Comparison of ENCODE assay signal across 9 cellular contexts in genomic region chr21:45130324-45130774, GRCh38. TPM values are rescaled to one million over a fixed set of nuclear protein-coding genes. Genes with fewer than 3 reads are reported as not detected.
DNase-seq lines count a peak whose midpoint lies in the region; ATAC-seq and TF ChIP-seq lines count a peak whose summit lies in the region.
"Had no signal": no experiment of that assay in that cellular context is flagged by ENCODE, and none has a peak within 500 bp of the region (broad histone marks: within the 10 kb centered on the region; RNA-seq: fewer than 3 reads in every experiment).

No MANE protein-coding gene starts in this region.

- peak overlapping the region in 1 of 3 donors; percentile 34 for H3K9ac ChIP-seq in skeletal muscle tissue (ENCODE audit: low read depth in 1 of 3, low read length in 3 of 3)

- H3K4me1 ChIP-seq in RWPE2 (ENCODE audit: insufficient read depth, poor library complexity, severe bottlenecking) (peaks cover 31% of the 10 kb centered on the region), skeletal muscle tissue (ENCODE audit: control insufficient read depth in 3 of 3, insufficient read depth in 3 of 3, low read length in 3 of 3) (peaks cover 63 to 87% (median 70%) of the 10 kb centered on the region in 3 donors)

- H3K27ac ChIP-seq in RWPE2 (ENCODE audit: poor library complexity, severe bottlenecking) (peak overlapping the region; percentile 88), skeletal muscle tissue (ENCODE audit: low read depth, low read length) (peak overlapping the region; percentile 61)

- DNase-seq in GM13976 (ENCODE audit: low spot score) (peak; percentile 63), RWPE2 (ENCODE audit: low spot score) (no peak), fibroblast of the aortic adventitia (ENCODE audit: low read depth) (peak; percentile 83)
- DNase-seq in activated CD4-positive, alpha-beta T cell treated with anti-CD3 and anti-CD28 coated beads for 4 hours, result no peak
- no peak for DNase-seq in stimulated activated naive CD8-positive, alpha-beta T cell treated with anti-CD3 and anti-CD28 coated beads, Interleukin-15, Interleukin-2, amounts not matched to agents 100 U/mL and 50 U/mL, for 24 hours
- no peak for DNase-seq in activated naive CD4-positive, alpha-beta T cell (lab: John Stamatoyannopoulos, UW)
- DNase-seq: NCI-H524 treated with DMSO at 0.1 percent for 48 hours had no signal

- H3K27me3 ChIP-seq in RWPE2 (ENCODE audit: insufficient read depth, poor library complexity, severe bottlenecking) (no peaks in the 10 kb centered on the region), skeletal muscle tissue (ENCODE audit: control insufficient read depth in 3 of 3, insufficient read depth in 3 of 3, low read length in 3 of 3) (no peaks in the 10 kb centered on the region)

- in situ Hi-C loops in GM13976 (cut with MboI; ENCODE audit: low sequenced_read_pairs, unreplicated experiment), result loop anchor here (10.0 to 25.0 kb wide), 2 partner anchors 186 to 307 kb away; partner anchors contain the start of gene SLX9

- H3K4me3 ChIP-seq in RWPE2 (ENCODE audit: severe bottlenecking) (peak overlapping the region; percentile 14), fibroblast of the aortic adventitia (ENCODE audit: low read depth, low read length) (peak overlapping the region; percentile 22), skeletal muscle tissue (ENCODE audit: low read length in 3 of 3) (peak overlapping the region in 1 of 3 donors; percentile 2)

- ATAC-seq in RWPE2 (ENCODE audit: low read depth) (peak; percentile 41; the same call in 2 of the 3 replicates), HG02973 (IDR thresholded peaks at IDR 0.05; ENCODE audit: unreplicated experiment) (no peak)
- ATAC-seq in stimulated activated naive CD8-positive, alpha-beta T cell treated with anti-CD3 and anti-CD28 coated beads, Interleukin-15, Interleukin-2, amounts not matched to agents 100 U/mL and 50 U/mL, for 24 hours, result no peak

- no peaks in the 10 kb centered on the region for H3K9me3 ChIP-seq in RWPE2 (ENCODE audit: severe bottlenecking)
- H3K9me3 ChIP-seq in skeletal muscle tissue (ENCODE audit: control insufficient read depth in 3 of 3, low read length in 3 of 3), result no peaks in the 10 kb centered on the region

- no peak for TF ChIP-seq CTCF in GM13976 (IDR thresholded peaks at IDR 0.05; ENCODE audit: borderline replicate concordance, control extremely low read depth, extremely low read depth, insufficient read depth, missing control alignments)
- no peak for TF ChIP-seq CTCF in RWPE2 (IDR thresholded peaks at IDR 0.05; ENCODE audit: poor library complexity, severe bottlenecking)
- no peak for TF ChIP-seq CTCF in fibroblast of the aortic adventitia (IDR thresholded peaks at IDR 0.05; ENCODE audit: insufficient read depth, low read length)

- H3K36me3 ChIP-seq in RWPE2 (ENCODE audit: low read depth) (no peaks in the 10 kb centered on the region; the same call in 1 of the 2 replicates), skeletal muscle tissue (ENCODE audit: control insufficient read depth in 3 of 3, insufficient read depth in 3 of 3, low read length in 3 of 3) (no peaks in the 10 kb centered on the region)

RNA-seq across cellular contexts. Expression of gene ADARB1, which starts 56.0 kb away (rescaled TPM):
- total RNA-seq in fibroblast of the aortic adventitia (ENCODE audit: low replicate concordance) (2.1 and 7.0 TPM in 2 replicates), skeletal muscle tissue (16.2 TPM)

Comparison
In these comparisons a context has a peak if more than half of its experiments do, and no peak if none do; other contexts are left out.
1. DNase-seq: peak in GM13976 (single experiment) and fibroblast of the aortic adventitia (single experiment); none in RWPE2 (single experiment), activated CD4-positive, alpha-beta T cell treated with anti-CD3 and anti-CD28 coated beads for 4 hours (0 of 2), stimulated activated naive CD8-positive, alpha-beta T cell treated with anti-CD3 and anti-CD28 coated beads, Interleukin-15, Interleukin-2, amounts not matched to agents 100 U/mL and 50 U/mL, for 24 hours (single experiment) and activated naive CD4-positive, alpha-beta T cell (0 of 4).